ENCODE assay signal across 28 cellular contexts in genomic region chr2:74384051-74384450, GRCh38. TPM values are rescaled to one million over a fixed set of nuclear protein-coding genes. Genes with fewer than 3 reads are reported as not detected.
A peak's percentile ranks its signal among the peaks of the same experiment; 100 is the strongest.
DNase-seq lines count a peak whose midpoint lies in the region; ATAC-seq, FAIRE-seq and TF ChIP-seq lines count a peak whose summit lies in the region.
"Had no signal": no experiment of that assay in that cellular context is flagged by ENCODE, and none has a peak within 500 bp of the region (broad histone marks: within the 10 kb centered on the region; RNA-seq: fewer than 3 reads in every experiment).

No MANE protein-coding gene starts in this region.

- H3K27me3 ChIP-seq in astrocyte (ENCODE audit: insufficient read depth, low read length), result no peaks in the 10 kb centered on the region
- no peaks in the 10 kb centered on the region for H3K27me3 ChIP-seq in endodermal cell (ENCODE audit: control insufficient read depth, insufficient read depth, low read length, poor library complexity, severe bottlenecking)
- H3K27me3 ChIP-seq: BLaER1, MG63 had no signal

- H3K79me2 ChIP-seq in astrocyte (ENCODE audit: insufficient read depth, low read length), result peaks cover 88% of the 10 kb centered on the region

- H3K4me2 ChIP-seq in astrocyte (ENCODE audit: low read length), result peak overlapping the region; percentile 7
- H3K4me2 ChIP-seq: BLaER1 had no signal

- peak overlapping the region; percentile 10 for H3K27ac Mint-ChIP-seq in activated T-cell treated with anti-CD3 and anti-CD28 coated beads, Interleukin-2, amount 50 U/mL, for 24 hours
- H3K27ac Mint-ChIP-seq in astrocyte (ENCODE audit: unreplicated experiment), result no peak overlapping the region
- H3K27ac Mint-ChIP-seq in stimulated activated effector memory CD8-positive, alpha-beta T cell treated with anti-CD3 and anti-CD28 coated beads, Interleukin-12 subunit alpha, Interleukin-12 subunit beta, amount 100 ng/mL, for 72 hours, result peak overlapping the region; percentile 39
- no peak overlapping the region for H3K27ac Mint-ChIP-seq in endodermal cell
- H3K27ac Mint-ChIP-seq: activated B cell treated with CpG ODN at 0.5 μM for 24 hours; activated CD4-positive, alpha-beta memory T cell treated with anti-CD3 and anti-CD28 coated beads, Interleukin-2, amount 10 ng/mL, durations not matched to agents 7 days and 5 days; activated naive CD4-positive, alpha-beta T cell treated with anti-CD3 and anti-CD28 coated beads for 36 hours; progenitor cell of endocrine pancreas; stimulated activated naive CD8-positive, alpha-beta T cell treated with anti-CD3 and anti-CD28 coated beads, Interleukin-15, Interleukin-2, amounts not matched to agents 100 ng/mL and 50 ng/mL, for 24 hours had no signal

- no peak overlapping the region for H3K9ac ChIP-seq in astrocyte (ENCODE audit: low read length)
- no peak overlapping the region for H3K9ac ChIP-seq in endodermal cell (ENCODE audit: extremely low read depth, low read length, poor library complexity, severe bottlenecking)
- H3K9ac ChIP-seq: BLaER1 had no signal

- TF ChIP-seq CTCF in astrocyte (IDR thresholded peaks at IDR 0.05; ENCODE audit: insufficient read depth, low read depth, low read length), result no peak
- no peak for TF ChIP-seq CTCF in endodermal cell (conservative IDR thresholded peaks at IDR 0.05)

- no peak overlapping the region for H3K4me3 Mint-ChIP-seq in activated T-cell treated with anti-CD3 and anti-CD28 coated beads, Interleukin-2, amount 50 U/mL, for 24 hours
- H3K4me3 Mint-ChIP-seq in astrocyte (ENCODE audit: unreplicated experiment), result no peak overlapping the region
- H3K4me3 Mint-ChIP-seq in stimulated activated effector memory CD8-positive, alpha-beta T cell treated with anti-CD3 and anti-CD28 coated beads, Interleukin-12 subunit alpha, Interleukin-12 subunit beta, amount 100 ng/mL, for 72 hours, result no peak overlapping the region
- H3K4me3 Mint-ChIP-seq in endodermal cell, result no peak overlapping the region
- H3K4me3 Mint-ChIP-seq: activated B cell treated with CpG ODN at 0.5 μM for 24 hours; activated CD4-positive, alpha-beta memory T cell treated with anti-CD3 and anti-CD28 coated beads, Interleukin-2, amount 10 ng/mL, durations not matched to agents 7 days and 5 days; activated naive CD4-positive, alpha-beta T cell treated with anti-CD3 and anti-CD28 coated beads for 36 hours; stimulated activated naive CD8-positive, alpha-beta T cell treated with anti-CD3 and anti-CD28 coated beads, Interleukin-15, Interleukin-2, amounts not matched to agents 100 ng/mL and 50 ng/mL, for 24 hours had no signal

- H3K4me1 Mint-ChIP-seq in activated T-cell treated with anti-CD3 and anti-CD28 coated beads, Interleukin-2, amount 50 U/mL, for 24 hours (ENCODE audit: low read depth), result peaks cover 25% of the 10 kb centered on the region
- peaks cover 15% of the 10 kb centered on the region for H3K4me1 Mint-ChIP-seq in astrocyte (ENCODE audit: low read depth, unreplicated experiment)
- H3K4me1 Mint-ChIP-seq in stimulated activated effector memory CD8-positive, alpha-beta T cell treated with anti-CD3 and anti-CD28 coated beads, Interleukin-12 subunit alpha, Interleukin-12 subunit beta, amount 100 ng/mL, for 72 hours, result peaks cover 30% of the 10 kb centered on the region
- peaks cover 23% of the 10 kb centered on the region for H3K4me1 Mint-ChIP-seq in endodermal cell

- H3K9me3 ChIP-seq in astrocyte (ENCODE audit: insufficient read depth, low read depth, low read length) (no peaks in the 10 kb centered on the region), endodermal cell (ENCODE audit: control insufficient read depth, low read length) (no peaks in the 10 kb centered on the region)
- H3K9me3 ChIP-seq: BLaER1, MG63 had no signal

- no peak for DNase-seq in activated T-cell treated with anti-CD3 and anti-CD28 coated beads, Interleukin-2, amount 50 U/mL, for 24 hours
- DNase-seq in activated T-cell treated with anti-CD3 and anti-CD28 coated beads for 4 hours (no peak), astrocyte (ENCODE audit: low read depth) (peak; percentile 52), iris pigment epithelial cell (ENCODE audit: low read depth) (peak; percentile 46), occipital lobe (lab: John Stamatoyannopoulos, UW) (no peak), endodermal cell (no peak)
- no peak for DNase-seq in stimulated activated effector memory CD8-positive, alpha-beta T cell treated with anti-CD3 and anti-CD28 coated beads, Interleukin-12 subunit alpha, Interleukin-12 subunit beta, amount 100 ng/mL, for 72 hours (ENCODE audit: low spot score in 2 of 2)
- DNase-seq: 8988T; activated B cell treated with CpG ODN at 0.5 μM for 24 hours; activated CD4-positive, alpha-beta memory T cell treated with anti-CD3 and anti-CD28 coated beads, Interleukin-2, amount 10 ng/mL, durations not matched to agents 7 days and 5 days; activated naive CD4-positive, alpha-beta T cell treated with anti-CD3 and anti-CD28 coated beads for 36 hours; activated T-cell treated with anti-CD3 and anti-CD28 coated beads, Interleukin-2, amount 50 U/mL, for 1 hour; foreskin melanocyte; hypothalamus; MG63; NCI-H1436 treated with DMSO at 0.1 percent for 48 hours; NCI-H2171 treated with DMSO at 0.1 percent for 48 hours; NCI-H526; T-helper 9 cell had no signal

- FAIRE-seq in astrocyte (lab: Jason Lieb, UNC), result no peak
- FAIRE-seq: colon, endometrium, keratinocyte had no signal

- H3K4me1 ChIP-seq in astrocyte (ENCODE audit: insufficient read depth, low read length) (peaks cover 30% of the 10 kb centered on the region), endodermal cell (ENCODE audit: control insufficient read depth, insufficient read depth, low read length) (peaks cover 6% of the 10 kb centered on the region)

- H3K36me3 ChIP-seq in astrocyte (ENCODE audit: insufficient read depth, low read length) (peaks cover 3% of the 10 kb centered on the region), endodermal cell (ENCODE audit: control insufficient read depth, insufficient read depth, low read length) (peaks cover 28% of the 10 kb centered on the region)

- no peak overlapping the region for H3K27ac ChIP-seq in astrocyte (ENCODE audit: low read depth, low read length)
- no peak overlapping the region for H3K27ac ChIP-seq in endodermal cell (ENCODE audit: low read depth, low read length)
- H3K27ac ChIP-seq: BLaER1, HL-60 had no signal

- no peaks in the 10 kb centered on the region for H3K9me3 Mint-ChIP-seq in activated T-cell treated with anti-CD3 and anti-CD28 coated beads, Interleukin-2, amount 50 U/mL, for 24 hours
- H3K9me3 Mint-ChIP-seq in astrocyte (ENCODE audit: unreplicated experiment), result no peaks in the 10 kb centered on the region
- no peaks in the 10 kb centered on the region for H3K9me3 Mint-ChIP-seq in stimulated activated effector memory CD8-positive, alpha-beta T cell treated with anti-CD3 and anti-CD28 coated beads, Interleukin-12 subunit alpha, Interleukin-12 subunit beta, amount 100 ng/mL, for 72 hours
- no peaks in the 10 kb centered on the region for H3K9me3 Mint-ChIP-seq in endodermal cell
- H3K9me3 Mint-ChIP-seq: activated B cell treated with CpG ODN at 0.5 μM for 24 hours; activated CD4-positive, alpha-beta memory T cell treated with anti-CD3 and anti-CD28 coated beads, Interleukin-2, amount 10 ng/mL, durations not matched to agents 7 days and 5 days; activated naive CD4-positive, alpha-beta T cell treated with anti-CD3 and anti-CD28 coated beads for 36 hours; stimulated activated naive CD8-positive, alpha-beta T cell treated with anti-CD3 and anti-CD28 coated beads, Interleukin-15, Interleukin-2, amounts not matched to agents 100 ng/mL and 50 ng/mL, for 24 hours had no signal

- H3K4me3 ChIP-seq in astrocyte (ENCODE audit: insufficient read depth, low read depth, low read length) (no peak overlapping the region), endodermal cell (ENCODE audit: low read length) (no peak overlapping the region)
- H3K4me3 ChIP-seq: BLaER1, MG63, skin epidermis had no signal

- peaks cover 8% of the 10 kb centered on the region for H3K36me3 Mint-ChIP-seq in activated T-cell treated with anti-CD3 and anti-CD28 coated beads, Interleukin-2, amount 50 U/mL, for 24 hours (ENCODE audit: low read depth)
- H3K36me3 Mint-ChIP-seq in astrocyte (ENCODE audit: low read depth, unreplicated experiment) (peaks cover 4% of the 10 kb centered on the region), endodermal cell (ENCODE audit: low read depth) (peaks cover 9% of the 10 kb centered on the region)
- peaks cover 6% of the 10 kb centered on the region for H3K36me3 Mint-ChIP-seq in stimulated activated effector memory CD8-positive, alpha-beta T cell treated with anti-CD3 and anti-CD28 coated beads, Interleukin-12 subunit alpha, Interleukin-12 subunit beta, amount 100 ng/mL, for 72 hours

- no peak for ATAC-seq in stimulated activated effector memory CD8-positive, alpha-beta T cell treated with anti-CD3 and anti-CD28 coated beads, Interleukin-12 subunit alpha, Interleukin-12 subunit beta, amount 100 ng/mL, for 72 hours
- no peak for ATAC-seq in HG03280 (IDR thresholded peaks at IDR 0.05; ENCODE audit: unreplicated experiment)

- H3K27me3 Mint-ChIP-seq in activated T-cell treated with anti-CD3 and anti-CD28 coated beads, Interleukin-2, amount 50 U/mL, for 24 hours, result no peaks in the 10 kb centered on the region
- H3K27me3 Mint-ChIP-seq in astrocyte (ENCODE audit: low read depth, unreplicated experiment), result no peaks in the 10 kb centered on the region
- H3K27me3 Mint-ChIP-seq in endodermal cell (ENCODE audit: insufficient read depth), result no peaks in the 10 kb centered on the region
- H3K27me3 Mint-ChIP-seq: activated B cell treated with CpG ODN at 0.5 μM for 24 hours; activated CD4-positive, alpha-beta memory T cell treated with anti-CD3 and anti-CD28 coated beads, Interleukin-2, amount 10 ng/mL, durations not matched to agents 7 days and 5 days; progenitor cell of endocrine pancreas; stimulated activated naive CD8-positive, alpha-beta T cell treated with anti-CD3 and anti-CD28 coated beads, Interleukin-15, Interleukin-2, amounts not matched to agents 100 ng/mL and 50 ng/mL, for 24 hours had no signal

- peaks cover 87% of the 10 kb centered on the region for H4K20me1 ChIP-seq in astrocyte (ENCODE audit: insufficient read depth, low read length)

- no peak overlapping the region for H2AFZ ChIP-seq in astrocyte (ENCODE audit: low read depth, low read length)

- WGBS in endodermal cell (ENCODE audit: insufficient coverage in 1 of 2, insufficient read length in 1 of 2), 2 experiments, result 94 to 100% methylated on average over 1 to 3 of the region's 3 CpGs

RNA-seq across cellular contexts. Expression of gene DCTN1, which starts 3.9 kb away (rescaled TPM):
- total RNA-seq in astrocyte, result 206 and 215 TPM in 2 replicates
- total RNA-seq in occipital lobe, result 97.2 TPM
- 100 to 1,000 TPM; 159 to 213 TPM for total RNA-seq in endodermal cell
- polyA plus RNA-seq in endodermal cell (2013, experiment 1 of 2), result 157 TPM
- 131 TPM for polyA plus RNA-seq in endodermal cell (2013, experiment 2 of 2)

RNA-seq across cellular contexts. Expression of gene C2orf81, which starts 37.4 kb away (rescaled TPM):
- 2.1 and 2.5 TPM in 2 replicates for total RNA-seq in astrocyte
- 0.62 TPM for total RNA-seq in occipital lobe
- total RNA-seq in endodermal cell, result 1 to 10 TPM; 3.8 to 4.8 TPM
- 6.2 TPM for polyA plus RNA-seq in endodermal cell (2013, experiment 1 of 2)
- polyA plus RNA-seq in endodermal cell (2013, experiment 2 of 2), result 4.3 TPM

RNA-seq across cellular contexts. Expression of gene WDR54, which starts 37.5 kb away (rescaled TPM):
- 14.8 and 17.5 TPM in 2 replicates for total RNA-seq in astrocyte
- 30.7 TPM for total RNA-seq in occipital lobe
- 10 to 100 TPM; 43.1 to 69.4 TPM for total RNA-seq in endodermal cell
- 75.7 TPM for polyA plus RNA-seq in endodermal cell (2013, experiment 1 of 2)
- polyA plus RNA-seq in endodermal cell (2013, experiment 2 of 2), result 65.9 TPM

RNA-seq across cellular contexts. Expression of gene SLC4A5, which starts 40.8 kb away (rescaled TPM):
- total RNA-seq in astrocyte (0.36 and 0.41 TPM in 2 replicates), occipital lobe (2.2 TPM), endodermal cell (1 to 10 TPM; 2.5 to 3.7 TPM)
- polyA plus RNA-seq in endodermal cell (2013, experiment 1 of 2), result 2.0 TPM
- polyA plus RNA-seq in endodermal cell (2013, experiment 2 of 2), result 1.7 TPM

RNA-seq across cellular contexts. Expression of gene RTKN, which starts 57.7 kb away (rescaled TPM):
- total RNA-seq in astrocyte (41.6 and 44.4 TPM in 2 replicates), occipital lobe (6.7 TPM), endodermal cell (100 to 1,000 TPM in 1 of 2 donors, 10 to 100 TPM in 1; 83.6 to 117 TPM)
- 35.7 TPM for polyA plus RNA-seq in endodermal cell (2013, experiment 1 of 2)
- polyA plus RNA-seq in endodermal cell (2013, experiment 2 of 2), result 34.4 TPM

Comparison
In these comparisons a context has a peak if more than half of its experiments do, and no peak if none do; other contexts are left out.
1. DNase-seq: peak in astrocyte (single experiment) and iris pigment epithelial cell (single experiment); none in activated T-cell treated with anti-CD3 and anti-CD28 coated beads, Interleukin-2, amount 50 U/mL, for 24 hours (single experiment), activated T-cell treated with anti-CD3 and anti-CD28 coated beads for 4 hours (single experiment), stimulated activated effector memory CD8-positive, alpha-beta T cell treated with anti-CD3 and anti-CD28 coated beads, Interleukin-12 subunit alpha, Interleukin-12 subunit beta, amount 100 ng/mL, for 72 hours (0 of 2), occipital lobe (single experiment) and endodermal cell (single experiment).
2. H3K27ac Mint-ChIP-seq: peak in activated T-cell treated with anti-CD3 and anti-CD28 coated beads, Interleukin-2, amount 50 U/mL, for 24 hours (single experiment) and stimulated activated effector memory CD8-positive, alpha-beta T cell treated with anti-CD3 and anti-CD28 coated beads, Interleukin-12 subunit alpha, Interleukin-12 subunit beta, amount 100 ng/mL, for 72 hours (single experiment); none in astrocyte (single experiment) and endodermal cell (single experiment).